ENCODE assay signal across 8 cellular contexts in genomic region chr17:78357177-78357586, GRCh38. TPM values are rescaled to one million over a fixed set of nuclear protein-coding genes. Genes with fewer than 3 reads are reported as not detected.
DNase-seq lines count a peak whose midpoint lies in the region; ATAC-seq and TF ChIP-seq lines count a peak whose summit lies in the region.

No MANE protein-coding gene starts in this region.

- DNase-seq in HT1080 (ENCODE audit: low read depth), result peak; percentile 93
- DNase-seq in activated naive CD8-positive, alpha-beta T cell treated with anti-CD3 and anti-CD28 coated beads, Interleukin-2, amount 10 ng/mL, durations not matched to agents 7 days and 5 days, result no peak
- DNase-seq in left ventricle myocardium inferior, result peak; percentile 58
- DNase-seq in retinal pigment epithelial cell (ENCODE audit: low read depth), result no peak
- DNase-seq in NCI-H1092 treated with DMSO at 0.1 percent for 48 hours (lab: John Stamatoyannopoulos, UW), result no peak
- DNase-seq in NCI-H1436 treated with DMSO at 0.1 percent for 48 hours (lab: John Stamatoyannopoulos, UW), result no peak
- no peak for DNase-seq in NCI-H128 (lab: John Stamatoyannopoulos, UW; ENCODE audit: unreplicated experiment)

- H3K27ac Mint-ChIP-seq in activated naive CD8-positive, alpha-beta T cell treated with anti-CD3 and anti-CD28 coated beads, Interleukin-2, amount 10 ng/mL, durations not matched to agents 7 days and 5 days, result peak overlapping the region; percentile 78

- peaks cover 31% of the 10 kb centered on the region for H3K36me3 ChIP-seq in left ventricle myocardium inferior

- H3K4me3 Mint-ChIP-seq in activated naive CD8-positive, alpha-beta T cell treated with anti-CD3 and anti-CD28 coated beads, Interleukin-2, amount 10 ng/mL, durations not matched to agents 7 days and 5 days, result peak overlapping the region; percentile 71

- H3K36me3 Mint-ChIP-seq in activated naive CD8-positive, alpha-beta T cell treated with anti-CD3 and anti-CD28 coated beads, Interleukin-2, amount 10 ng/mL, durations not matched to agents 7 days and 5 days, result peaks cover 5% of the 10 kb centered on the region

- H3K4me1 ChIP-seq in left ventricle myocardium inferior, result peaks cover 84% of the 10 kb centered on the region

- intact Hi-C loops in left ventricle myocardium inferior (cut with micrococcal nuclease), result no loop called here

- no peaks in the 10 kb centered on the region for H3K9me3 Mint-ChIP-seq in activated naive CD8-positive, alpha-beta T cell treated with anti-CD3 and anti-CD28 coated beads, Interleukin-2, amount 10 ng/mL, durations not matched to agents 7 days and 5 days

- H3K27ac ChIP-seq in left ventricle myocardium inferior (replicated peaks), result peak overlapping the region; percentile 97

- no peak for ATAC-seq in activated naive CD8-positive, alpha-beta T cell treated with anti-CD3 and anti-CD28 coated beads, Interleukin-2, amount 10 ng/mL, durations not matched to agents 7 days and 5 days (ENCODE audit: low read depth)
- no peak for ATAC-seq in GM18907 (IDR thresholded peaks at IDR 0.05; ENCODE audit: unreplicated experiment)

- no peaks in the 10 kb centered on the region for H3K27me3 Mint-ChIP-seq in activated naive CD8-positive, alpha-beta T cell treated with anti-CD3 and anti-CD28 coated beads, Interleukin-2, amount 10 ng/mL, durations not matched to agents 7 days and 5 days

- TF ChIP-seq CTCF in left ventricle myocardium inferior (IDR thresholded peaks at IDR 0.05; ENCODE audit: borderline replicate concordance) (no peak), retinal pigment epithelial cell (conservative IDR thresholded peaks at IDR 0.05; ENCODE audit: low read depth, low read length) (no peak)

- POLR2A ChIA-PET in activated naive CD8-positive, alpha-beta T cell treated with anti-CD3 and anti-CD28 coated beads, Interleukin-2, amount 10 ng/mL, durations not matched to agents 7 days and 5 days (lab: Charles Lee), result no interaction called here

- H3K4me3 ChIP-seq in left ventricle myocardium inferior (peak overlapping the region; percentile 85), retinal pigment epithelial cell (ENCODE audit: low read length) (peak overlapping the region; percentile 86)

- no peaks in the 10 kb centered on the region for H3K27me3 ChIP-seq in left ventricle myocardium inferior (ENCODE audit: low read depth)

- H3K9me3 ChIP-seq in left ventricle myocardium inferior (replicated peaks), result no peaks in the 10 kb centered on the region

- H3K4me1 Mint-ChIP-seq in activated naive CD8-positive, alpha-beta T cell treated with anti-CD3 and anti-CD28 coated beads, Interleukin-2, amount 10 ng/mL, durations not matched to agents 7 days and 5 days, result peaks cover 58% of the 10 kb centered on the region

RNA-seq across cellular contexts. Expression of gene SOCS3, which starts 2.7 kb away (rescaled TPM):
- total RNA-seq in HT1080 (2014; rRNA removed; shearing (Covaris generic)), result 22.9 and 27.4 TPM in 2 replicates
- polyA plus RNA-seq in HT1080 (2015; cell fraction: cytosol; rRNA removed), result 17.3 and 19.7 TPM in 2 replicates
- polyA plus RNA-seq in HT1080 (2015; cell fraction: nucleus; rRNA removed), result 22.0 and 24.1 TPM in 2 replicates
- 1 to 10 TPM; 6.6 to 6.7 TPM for total RNA-seq in activated naive CD8-positive, alpha-beta T cell treated with anti-CD3 and anti-CD28 coated beads, Interleukin-2, amount 10 ng/mL, durations not matched to agents 7 days and 5 days
- total RNA-seq in left ventricle myocardium inferior, result 9.5 TPM

RNA-seq across cellular contexts. Expression of gene PGS1, which starts 21.3 kb away (rescaled TPM):
- total RNA-seq in HT1080 (2014; rRNA removed; shearing (Covaris generic)), result 27.6 and 38.0 TPM in 2 replicates
- 25.5 and 33.9 TPM in 2 replicates for polyA plus RNA-seq in HT1080 (2015; cell fraction: cytosol; rRNA removed)
- polyA plus RNA-seq in HT1080 (2015; cell fraction: nucleus; rRNA removed), result 123 and 124 TPM in 2 replicates
- 10 to 100 TPM; 70.2 to 73.2 TPM for total RNA-seq in activated naive CD8-positive, alpha-beta T cell treated with anti-CD3 and anti-CD28 coated beads, Interleukin-2, amount 10 ng/mL, durations not matched to agents 7 days and 5 days
- total RNA-seq in left ventricle myocardium inferior, result 17.1 TPM

Comparison
In these comparisons a context has a peak if more than half of its experiments do, and no peak if none do; other contexts are left out.
1. DNase-seq: peak in HT1080 (single experiment) and left ventricle myocardium inferior (single experiment); none in activated naive CD8-positive, alpha-beta T cell treated with anti-CD3 and anti-CD28 coated beads, Interleukin-2, amount 10 ng/mL, durations not matched to agents 7 days and 5 days (single experiment), retinal pigment epithelial cell (single experiment), NCI-H1092 treated with DMSO at 0.1 percent for 48 hours (single experiment), NCI-H1436 treated with DMSO at 0.1 percent for 48 hours (single experiment) and NCI-H128 (single experiment).